Comparison of ENCODE assay signal across 13 cellular contexts in the genomic region with DNA sequence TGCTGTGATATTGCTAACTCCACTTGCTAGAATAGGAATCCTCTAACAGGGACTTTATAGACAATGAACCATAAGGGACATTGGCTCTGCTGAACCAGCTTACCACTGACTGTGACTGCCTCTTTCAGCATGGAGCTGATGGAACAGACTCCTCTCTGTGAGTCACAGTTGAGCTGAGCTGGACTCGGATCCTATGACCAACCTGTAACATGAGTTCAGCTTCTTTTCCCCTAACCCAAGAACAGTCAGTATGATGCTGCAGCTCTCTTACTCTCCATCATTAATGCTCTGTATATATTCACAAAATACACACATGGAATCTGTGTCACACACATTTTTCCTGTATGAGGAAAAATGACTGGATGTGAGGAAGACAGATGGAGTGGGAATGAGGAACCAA.
DNase-seq lines count a peak whose midpoint lies in the region; ATAC-seq and TF ChIP-seq lines count a peak whose summit lies in the region.
"Had no signal": no experiment of that assay in that cellular context is flagged by ENCODE, and none has a peak within 500 bp of the region (broad histone marks: within the 10 kb centered on the region; RNA-seq: fewer than 3 reads in every experiment).

No MANE protein-coding gene starts in this region.

- peak; percentile 77 for DNase-seq in AG10803 (ENCODE audit: low read depth)
- DNase-seq in NCI-H226, result peak; percentile 55
- peak; percentile 77 for DNase-seq in dermis blood vessel endothelial cell
- peak; percentile 52 to 86 for DNase-seq in lung microvascular endothelial cell (ENCODE audit: low read depth in 2 of 2)
- no peak for DNase-seq in NCI-H2227 treated with DMSO at 0.1 percent for 48 hours (lab: John Stamatoyannopoulos, UW)
- DNase-seq in DMS114 treated with DMSO at 0.1 percent for 48 hours (lab: John Stamatoyannopoulos, UW; ENCODE audit: unreplicated experiment), result no peak
- no peak for DNase-seq in spleen
- no peak for DNase-seq in naive thymus-derived CD8-positive, alpha-beta T cell
- DNase-seq: activated CD4-positive, CD25-positive, alpha-beta regulatory T cell treated with anti-CD3 and anti-CD28 coated beads, Interleukin-2, amount 50 U/mL, for 72 hours; cerebellar nuclear complex; NCI-H774; sigmoid colon had no signal

- intact Hi-C loops in spleen (cut with DNase I; ENCODE audit: low total_unique reads), result no loop called here

- H3K36me3 ChIP-seq in spleen, result no peaks in the 10 kb centered on the region
- H3K36me3 ChIP-seq: sigmoid colon had no signal

- no peaks in the 10 kb centered on the region for H3K9me3 ChIP-seq in spleen
- H3K9me3 ChIP-seq: sigmoid colon had no signal

- peak overlapping the region in 1 of 8 donors; percentile 76 for H3K27ac ChIP-seq in spleen

- no peak for TF ChIP-seq CTCF in AG10803 (conservative IDR thresholded peaks at IDR 0.05; ENCODE audit: low read length)
- TF ChIP-seq CTCF in spleen (IDR thresholded peaks at IDR 0.05 in 8 of 11, conservative IDR thresholded peaks at IDR 0.05 in 3 of 11), result no peak

- no peak for TF ChIP-seq POLR2A in spleen (IDR thresholded peaks at IDR 0.05)

- H3K4me3 Mint-ChIP-seq in naive thymus-derived CD8-positive, alpha-beta T cell, result no peak overlapping the region
- H3K4me3 Mint-ChIP-seq: activated T-helper 1 cell treated with anti-CD3 and anti-CD28 coated beads, Interleukin-12 subunit alpha, Interleukin-12 subunit beta, Interleukin-2, Interleukin-4 antibody, amounts not matched to agents 30 ng/mL and 10 ng/mL and 1 ng/mL, durations not matched to agents 14 hours and 24 hours and 36 hours had no signal

- 80 to 100% (median 90%) methylated on average over 1 of the region's 1 CpG for WGBS in spleen, 5 donors

- no peaks in the 10 kb centered on the region for H3K4me1 Mint-ChIP-seq in naive thymus-derived CD8-positive, alpha-beta T cell

- H3K9me3 Mint-ChIP-seq in naive thymus-derived CD8-positive, alpha-beta T cell, result peaks cover 0 to 3% (median 0%) of the 10 kb centered on the region in 9 donors
- H3K9me3 Mint-ChIP-seq: activated T-helper 1 cell treated with anti-CD3 and anti-CD28 coated beads, Interleukin-12 subunit alpha, Interleukin-12 subunit beta, Interleukin-2, Interleukin-4 antibody, amounts not matched to agents 30 ng/mL and 10 ng/mL and 1 ng/mL, durations not matched to agents 14 hours and 24 hours and 36 hours had no signal

- peaks cover 0 to 23% (median 8%) of the 10 kb centered on the region in 6 donors for H3K4me1 ChIP-seq in spleen

- POLR2A ChIA-PET in naive thymus-derived CD8-positive, alpha-beta T cell (lab: Charles Lee), result no interaction called here

- no peak overlapping the region for H3K4me3 ChIP-seq in AG10803 (ENCODE audit: low read length)
- no peak overlapping the region for H3K4me3 ChIP-seq in spleen
- H3K4me3 ChIP-seq: sigmoid colon had no signal

- ATAC-seq in naive thymus-derived CD8-positive, alpha-beta T cell, result no peak

- no peaks in the 10 kb centered on the region for H3K27me3 ChIP-seq in spleen (replicated peaks in 1 of 7)
- H3K27me3 ChIP-seq: sigmoid colon had no signal

- H3K27me3 Mint-ChIP-seq in naive thymus-derived CD8-positive, alpha-beta T cell, result peaks cover 0 to 13% (median 2%) of the 10 kb centered on the region in 5 donors

- H3K27ac Mint-ChIP-seq in naive thymus-derived CD8-positive, alpha-beta T cell, result no peak overlapping the region
- H3K27ac Mint-ChIP-seq: activated T-helper 1 cell treated with anti-CD3 and anti-CD28 coated beads, Interleukin-12 subunit alpha, Interleukin-12 subunit beta, Interleukin-2, Interleukin-4 antibody, amounts not matched to agents 30 ng/mL and 10 ng/mL and 1 ng/mL, durations not matched to agents 14 hours and 24 hours and 36 hours had no signal

- H3K36me3 Mint-ChIP-seq in naive thymus-derived CD8-positive, alpha-beta T cell, result no peaks in the 10 kb centered on the region

Comparison
In these comparisons a context has a peak if more than half of its experiments do, and no peak if none do; other contexts are left out.
1. DNase-seq: peak in AG10803 (single experiment), NCI-H226 (single experiment), dermis blood vessel endothelial cell (single experiment) and lung microvascular endothelial cell (2 of 2); none in NCI-H2227 treated with DMSO at 0.1 percent for 48 hours (single experiment), DMS114 treated with DMSO at 0.1 percent for 48 hours (single experiment), spleen (single experiment) and naive thymus-derived CD8-positive, alpha-beta T cell (0 of 10).